In genomic region chr17:51260237-51260959, GRCh38 we compare ENCODE assay signal across 8 cellular contexts. TPM values are rescaled to one million over a fixed set of nuclear protein-coding genes. Genes with fewer than 3 reads are reported as not detected.
DNase-seq lines count a peak whose midpoint lies in the region; ATAC-seq and TF ChIP-seq lines count a peak whose summit lies in the region.

Gene UTP18, plus strand, starts transcription at chr17:51260546. Its CDS starts 39 bp downstream, at chr17:51260585.

- H3K79me2 ChIP-seq in PC-3 (ENCODE audit: low read length), result peaks cover 97% of the 10 kb centered on the region

- H3K27ac ChIP-seq in PC-3 (ENCODE audit: low read length), result peak within 1 kb of the TSS; percentile 91
- peak within 1 kb of the TSS; percentile 99 for H3K27ac ChIP-seq in mucosa of rectum (ENCODE audit: low read depth in 2 of 2, low read length in 2 of 2)

- H3K4me3 ChIP-seq in Jurkat, Clone E6-1 (ENCODE audit: low read length), result peak within 1 kb of the TSS; percentile 58
- H3K4me3 ChIP-seq in PC-3 (ENCODE audit: low read length) (peak within 1 kb of the TSS; percentile 89), mucosa of rectum (ENCODE audit: low read length in 2 of 2) (peak within 1 kb of the TSS; percentile 96 to 97)

- ATAC-seq in GM21717 (IDR thresholded peaks at IDR 0.05; ENCODE audit: unreplicated experiment) (peak; percentile 71), PC-3 (peak; percentile 75)

- POLR2A ChIA-PET in PC-3 (lab: Charles Lee; ENCODE audit: unreplicated experiment), result interaction anchor here (1.0 kb wide), 1 partner anchor 19 kb away, joined by 4 read pairs; no protein-coding TSS in a partner anchor

- H3K27me3 ChIP-seq in PC-3 (ENCODE audit: low read length) (no peaks in the 10 kb centered on the region), mucosa of rectum (ENCODE audit: control insufficient read depth in 2 of 2, insufficient read depth in 2 of 2, low read length in 2 of 2) (no peaks in the 10 kb centered on the region)

- peak; percentile 71 for TF ChIP-seq POLR2A in erythroblast (IDR thresholded peaks at IDR 0.05; ENCODE audit: low read length)

- no peak for TF ChIP-seq CTCF in PC-3 (conservative IDR thresholded peaks at IDR 0.05; ENCODE audit: low read depth, low read length)

- peak within 1 kb of the TSS; percentile 95 for H2AFZ ChIP-seq in PC-3 (ENCODE audit: low read length)

- H4K20me1 ChIP-seq in PC-3 (ENCODE audit: low read length), result peaks cover 57% of the 10 kb centered on the region

- H3K4me2 ChIP-seq in PC-3 (ENCODE audit: low read length), result peak within 1 kb of the TSS; percentile 87

- no TSS peak for BruUV-seq in PC-3 (replicated peaks; lab: Mats Ljungman, UMichigan)

- H3K4me1 ChIP-seq in PC-3 (ENCODE audit: insufficient read depth, low read length) (peaks cover 41% of the 10 kb centered on the region), mucosa of rectum (ENCODE audit: control insufficient read depth in 2 of 2, insufficient read depth in 2 of 2, low read length in 2 of 2) (peaks cover 21 to 23% of the 10 kb centered on the region in 2 donors)

- no peaks in the 10 kb centered on the region for H3F3A ChIP-seq in PC-3 (ENCODE audit: low read length, unreplicated experiment)

- H3K36me3 ChIP-seq in PC-3 (ENCODE audit: low read depth, low read length), result peaks cover 32% of the 10 kb centered on the region; the same call in 1 of the 2 replicates
- peaks cover 0 to 7% of the 10 kb centered on the region in 2 donors for H3K36me3 ChIP-seq in mucosa of rectum (ENCODE audit: control insufficient read depth in 2 of 2, insufficient read depth in 2 of 2, low read length in 2 of 2)

- CTCF ChIA-PET in PC-3 (lab: Charles Lee), result no interaction called here

- DNase-seq in DMS53 (lab: John Stamatoyannopoulos, UW) (peak; percentile 100), PC-3 (peak; percentile 99), activated T-cell treated with anti-CD3 and anti-CD28 coated beads for 48 hours (ENCODE audit: low read depth) (peak; percentile 94), erythroblast (lab: John Stamatoyannopoulos, UW) (peak; percentile 98 to 99)
- DNase-seq in Jurkat, Clone E6-1 (ENCODE audit: low read depth, low spot score), result peak; percentile 95
- peak; percentile 89 to 95 for DNase-seq in stimulated activated CD8-positive, alpha-beta memory T cell treated with anti-CD3 and anti-CD28 coated beads, Interleukin-4, amount 100 ng/mL, for 4 hours (ENCODE audit: low read depth in 2 of 2, low spot score in 1 of 2)

- no peaks in the 10 kb centered on the region for H3K9me2 ChIP-seq in PC-3 (replicated peaks; ENCODE audit: low read length)

- H3K9ac ChIP-seq in PC-3 (ENCODE audit: low read length), result peak within 1 kb of the TSS; percentile 97
- H3K9ac ChIP-seq in mucosa of rectum (ENCODE audit: low read depth in 1 of 2, low read length in 2 of 2), result peak within 1 kb of the TSS; percentile 91 to 97

- intact Hi-C loops in PC-3 (cut with micrococcal nuclease), result loop anchor here (5.0 kb wide), 1 partner anchor 93 kb away; the partner anchor contains the start of gene NME2

- H3K9me3 ChIP-seq in PC-3 (ENCODE audit: low read length) (no peaks in the 10 kb centered on the region), mucosa of rectum (ENCODE audit: control insufficient read depth in 2 of 2, low read length in 2 of 2) (no peaks in the 10 kb centered on the region)

RNA-seq across cellular contexts. Expression of gene UTP18, which starts in this region (rescaled TPM):
- polyA plus RNA-seq in Jurkat, Clone E6-1 (2012; ENCODE audit: insufficient read depth, insufficient read length), result 96.4 TPM
- 64.2 and 97.6 TPM in 2 replicates for total RNA-seq in PC-3 (2014; rRNA removed)

Comparison
In these comparisons a context has a peak if more than half of its experiments do, and no peak if none do; other contexts are left out.
1. Peak in every context shown above with its lines: DNase-seq, ATAC-seq, H3K4me3 ChIP-seq and H3K27ac ChIP-seq.